ENCODE assay signal across 8 cellular contexts in genomic region chr12:68040450-68041075, GRCh38. TPM values are rescaled to one million over a fixed set of nuclear protein-coding genes. Genes with fewer than 3 reads are reported as not detected.
DNase-seq lines count a peak whose midpoint lies in the region; ATAC-seq and TF ChIP-seq lines count a peak whose summit lies in the region.

No MANE protein-coding gene starts in this region.

- H3K27ac ChIP-seq in CD4-positive, CD25-positive, alpha-beta regulatory T cell (ENCODE audit: insufficient read depth, low read length, poor library complexity, severe bottlenecking), result no peak overlapping the region
- no peak overlapping the region for H3K27ac ChIP-seq in testis

- TF ChIP-seq POLR2A in testis (IDR thresholded peaks at IDR 0.05), result no peak

- no peaks in the 10 kb centered on the region for H3K36me3 Mint-ChIP-seq in CD4-positive, CD25-positive, alpha-beta regulatory T cell
- peaks cover 15% of the 10 kb centered on the region for H3K36me3 Mint-ChIP-seq in activated T-helper 1 cell treated with anti-CD3 and anti-CD28 coated beads, Interleukin-12 subunit alpha, Interleukin-12 subunit beta, Interleukin-2, Interleukin-4 antibody, amounts not matched to agents 30 ng/mL and 10 ng/mL and 1 ng/mL, durations not matched to agents 14 hours and 24 hours and 36 hours (ENCODE audit: low read depth)

- H3K9me3 ChIP-seq in CD4-positive, CD25-positive, alpha-beta regulatory T cell (ENCODE audit: control insufficient read depth in 2 of 2, low read length in 2 of 2), result no peaks in the 10 kb centered on the region
- no peaks in the 10 kb centered on the region for H3K9me3 ChIP-seq in testis

- peak overlapping the region in 1 of 3 donors; percentile 15 for H3K27ac Mint-ChIP-seq in CD4-positive, CD25-positive, alpha-beta regulatory T cell
- H3K27ac Mint-ChIP-seq in activated T-helper 1 cell treated with anti-CD3 and anti-CD28 coated beads, Interleukin-12 subunit alpha, Interleukin-12 subunit beta, Interleukin-2, Interleukin-4 antibody, amounts not matched to agents 30 ng/mL and 10 ng/mL and 1 ng/mL, durations not matched to agents 14 hours and 24 hours and 36 hours, result peak overlapping the region; percentile 83

- DNase-seq in CD4-positive, CD25-positive, alpha-beta regulatory T cell, result peak; percentile 48 to 76 (median 66)
- peak; percentile 60 for DNase-seq in RPMI7951 (ENCODE audit: low read depth)
- peak; percentile 56 for DNase-seq in activated T-helper 1 cell treated with anti-CD3 and anti-CD28 coated beads, Interleukin-12 subunit alpha, Interleukin-12 subunit beta, Interleukin-2, Interleukin-4 antibody, amounts not matched to agents 30 ng/mL and 10 ng/mL and 1 ng/mL, durations not matched to agents 14 hours and 24 hours and 36 hours (ENCODE audit: low spot score)
- peak; percentile 83 for DNase-seq in fibroblast of pulmonary artery (ENCODE audit: low read depth)
- DNase-seq in non-pigmented ciliary epithelial cell (ENCODE audit: low read depth), result peak; percentile 54
- peak; percentile 82 for DNase-seq in testis

- no peak overlapping the region for H3K4me3 ChIP-seq in CD4-positive, CD25-positive, alpha-beta regulatory T cell (ENCODE audit: low read depth, low read length)
- H3K4me3 ChIP-seq in fibroblast of pulmonary artery (replicated peaks; ENCODE audit: low read depth, low read length) (no peak overlapping the region), testis (no peak overlapping the region)

- TF ChIP-seq CTCF in LNCAP (IDR thresholded peaks at IDR 0.05), result peak; percentile 90
- peak; percentile 95 for TF ChIP-seq CTCF in fibroblast of pulmonary artery (IDR thresholded peaks at IDR 0.05; ENCODE audit: low read length, missing control alignments)
- peak; percentile 33 to 85 (median 56) for TF ChIP-seq CTCF in testis (IDR thresholded peaks at IDR 0.05)

- H3K27me3 ChIP-seq in CD4-positive, CD25-positive, alpha-beta regulatory T cell (ENCODE audit: control insufficient read depth, insufficient read depth, low read length), result no peaks in the 10 kb centered on the region
- H3K27me3 ChIP-seq in testis, result no peaks in the 10 kb centered on the region

- H3K4me1 ChIP-seq in CD4-positive, CD25-positive, alpha-beta regulatory T cell (ENCODE audit: control insufficient read depth, insufficient read depth, low read length, poor library complexity, severe bottlenecking), result no peaks in the 10 kb centered on the region
- no peaks in the 10 kb centered on the region for H3K4me1 ChIP-seq in testis

- intact Hi-C loops in activated T-helper 1 cell treated with anti-CD3 and anti-CD28 coated beads, Interleukin-12 subunit alpha, Interleukin-12 subunit beta, Interleukin-2, Interleukin-4 antibody, amounts not matched to agents 30 ng/mL and 10 ng/mL and 1 ng/mL, durations not matched to agents 14 hours and 24 hours and 36 hours (cut with micrococcal nuclease), result loop anchor here (1.0 to 5.0 kb wide), 12 partner anchors 39 to 767 kb away; partner anchors contain the start of gene MDM2
- intact Hi-C loops in testis (cut with DNase I; ENCODE audit: low total_unique reads), result no loop called here

- 24 to 32% methylated on average over 6 of the region's 6 CpGs for WGBS in testis, 2 donors

- H3K36me3 ChIP-seq in CD4-positive, CD25-positive, alpha-beta regulatory T cell (ENCODE audit: control insufficient read depth, insufficient read depth, low read length), result no peaks in the 10 kb centered on the region
- H3K36me3 ChIP-seq in testis (ENCODE audit: low read depth, missing control alignments), result no peaks in the 10 kb centered on the region

- no peak overlapping the region for H3K4me3 Mint-ChIP-seq in CD4-positive, CD25-positive, alpha-beta regulatory T cell
- peak overlapping the region; percentile 13 for H3K4me3 Mint-ChIP-seq in activated T-helper 1 cell treated with anti-CD3 and anti-CD28 coated beads, Interleukin-12 subunit alpha, Interleukin-12 subunit beta, Interleukin-2, Interleukin-4 antibody, amounts not matched to agents 30 ng/mL and 10 ng/mL and 1 ng/mL, durations not matched to agents 14 hours and 24 hours and 36 hours

- no peaks in the 10 kb centered on the region for H3K9me3 Mint-ChIP-seq in CD4-positive, CD25-positive, alpha-beta regulatory T cell
- H3K9me3 Mint-ChIP-seq in activated T-helper 1 cell treated with anti-CD3 and anti-CD28 coated beads, Interleukin-12 subunit alpha, Interleukin-12 subunit beta, Interleukin-2, Interleukin-4 antibody, amounts not matched to agents 30 ng/mL and 10 ng/mL and 1 ng/mL, durations not matched to agents 14 hours and 24 hours and 36 hours, result peaks cover 10% of the 10 kb centered on the region

- no peaks in the 10 kb centered on the region for H3K27me3 Mint-ChIP-seq in CD4-positive, CD25-positive, alpha-beta regulatory T cell
- H3K27me3 Mint-ChIP-seq in activated T-helper 1 cell treated with anti-CD3 and anti-CD28 coated beads, Interleukin-12 subunit alpha, Interleukin-12 subunit beta, Interleukin-2, Interleukin-4 antibody, amounts not matched to agents 30 ng/mL and 10 ng/mL and 1 ng/mL, durations not matched to agents 14 hours and 24 hours and 36 hours (ENCODE audit: insufficient read depth), result no peaks in the 10 kb centered on the region

- peaks cover 4 to 16% (median 7%) of the 10 kb centered on the region in 4 donors for H3K4me1 Mint-ChIP-seq in CD4-positive, CD25-positive, alpha-beta regulatory T cell
- peaks cover 65% of the 10 kb centered on the region for H3K4me1 Mint-ChIP-seq in activated T-helper 1 cell treated with anti-CD3 and anti-CD28 coated beads, Interleukin-12 subunit alpha, Interleukin-12 subunit beta, Interleukin-2, Interleukin-4 antibody, amounts not matched to agents 30 ng/mL and 10 ng/mL and 1 ng/mL, durations not matched to agents 14 hours and 24 hours and 36 hours (ENCODE audit: low read depth)

- peak; percentile 78 to 79 for ATAC-seq in CD4-positive, CD25-positive, alpha-beta regulatory T cell (ENCODE audit: low read depth in 2 of 2)
- peak; percentile 56 for ATAC-seq in GM21423 (IDR thresholded peaks at IDR 0.05; ENCODE audit: unreplicated experiment)

RNA-seq across cellular contexts. Expression of gene IFNG-AS1, which starts 51.3 kb away (rescaled TPM):
- 9.3 TPM for total RNA-seq in CD4-positive, CD25-positive, alpha-beta regulatory T cell
- 1 to 10 TPM in 3 of 4 donors, under 1 TPM in 1; 0.24 to 3.9 (median 2.1) TPM for polyA plus RNA-seq in CD4-positive, CD25-positive, alpha-beta regulatory T cell
- not detected in 2 replicates for total RNA-seq in RPMI7951 (2014; rRNA removed; shearing (Covaris generic))
- 0.41 and 0.83 TPM in 2 replicates for total RNA-seq in activated T-helper 1 cell treated with anti-CD3 and anti-CD28 coated beads, Interleukin-12 subunit alpha, Interleukin-12 subunit beta, Interleukin-2, Interleukin-4 antibody, amounts not matched to agents 30 ng/mL and 10 ng/mL and 1 ng/mL, durations not matched to agents 14 hours and 24 hours and 36 hours
- under 1 TPM in 1 of 2 donors, not detected in 1; 0.25 TPM for total RNA-seq in testis
- not detected for polyA plus RNA-seq in testis (ENCODE audit: insufficient read depth, low read depth, low replicate concordance)
